Comparison of ENCODE assay signal across 1 cellular context in the genomic region with DNA sequence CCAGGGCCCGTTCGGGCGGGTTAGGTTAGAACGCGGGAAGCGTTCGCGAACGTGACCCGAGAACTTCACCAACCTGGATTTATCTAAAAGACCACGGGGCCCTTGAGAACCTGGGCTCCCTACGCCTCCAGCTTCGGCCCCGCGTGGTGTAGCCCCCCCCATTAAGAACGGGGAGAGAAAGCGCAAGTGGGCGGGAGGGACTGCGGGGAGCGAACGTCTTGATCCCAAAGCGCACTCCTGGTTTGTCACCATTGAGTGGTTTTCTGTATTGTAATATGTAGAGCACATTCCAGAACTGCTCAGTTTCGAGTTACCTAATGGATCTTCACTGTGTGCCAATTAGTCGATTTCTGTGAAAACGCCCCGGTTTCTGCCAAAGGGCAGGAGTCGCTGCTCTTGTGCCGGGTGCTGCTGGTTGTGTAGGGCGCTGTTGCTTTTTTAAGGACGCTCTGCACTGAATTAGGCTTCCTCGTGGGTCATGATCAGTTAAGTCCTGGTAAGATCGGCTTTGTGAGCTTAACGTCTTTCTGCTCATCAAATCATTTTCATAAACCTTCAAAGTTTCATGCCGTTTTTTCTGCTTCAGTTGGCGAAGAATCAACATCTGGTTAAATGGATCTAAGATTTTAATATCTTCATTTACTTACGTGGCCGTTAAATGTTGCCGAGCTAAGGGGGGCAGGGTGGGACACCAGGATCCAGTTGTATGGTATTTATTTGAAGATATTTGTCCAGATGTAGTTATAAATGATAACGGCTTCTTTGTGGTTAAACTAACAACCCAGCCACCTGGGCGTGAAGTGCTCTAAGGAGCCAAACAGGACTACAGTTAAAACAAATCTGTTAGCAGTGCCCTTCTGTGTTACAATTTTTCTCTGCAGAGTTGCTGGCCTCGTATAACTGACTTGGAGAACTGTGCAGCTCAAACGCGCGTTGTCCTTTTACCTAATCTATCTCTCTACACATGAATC.
TF ChIP-seq lines count a peak whose summit lies in the region.

No MANE protein-coding gene starts in this region.

TF ChIP-seq in HepG2, 621 proteins besides CTCF, POLR2A, EP300 and RAD21 (continued from another document):
- TF ChIP-seq REST (IDR thresholded peaks at IDR 0.05; ENCODE audit: borderline replicate concordance in 1 of 2, low read depth in 1 of 2, low read length in 2 of 2) = no peak
- TF ChIP-seq RFX1 (IDR thresholded peaks at IDR 0.05) = no peak
- 0 out of 2 replicates have a peak, but pooled peaks have one; percentile 35 for TF ChIP-seq ZNF292 (CRISPR knock-in tag; IDR thresholded peaks at IDR 0.05; ENCODE audit: borderline replicate concordance, low read depth)
